28 cellular contexts compared by ENCODE assay signal in the genomic region with DNA sequence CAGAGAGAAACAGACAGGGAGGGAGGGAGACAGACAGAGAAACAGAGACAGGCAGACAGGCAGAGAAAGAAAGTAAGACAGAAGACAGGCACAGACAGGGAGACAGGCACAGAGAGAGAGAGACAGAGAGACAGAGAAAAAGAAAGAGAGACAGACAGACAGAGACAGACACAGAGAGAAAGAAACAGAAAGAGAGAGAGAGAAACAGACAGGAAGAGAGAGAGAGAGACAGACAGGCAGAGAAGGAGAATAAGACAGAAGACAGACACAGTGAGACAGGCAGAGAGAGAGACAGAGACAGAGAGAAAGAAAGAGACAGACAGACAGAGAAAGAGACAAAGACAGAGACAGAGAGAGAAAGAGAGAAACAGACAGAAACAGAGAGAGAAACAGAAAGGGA.
"Had no signal": no experiment of that assay in that cellular context is flagged by ENCODE, and none has a peak within 500 bp of the region (broad histone marks: within the 10 kb centered on the region; RNA-seq: fewer than 3 reads in every experiment).

No MANE protein-coding gene starts in this region.

- H3K36me3 ChIP-seq: colonic mucosa, gastroesophageal sphincter, vagina had no signal

- H3K4me3 Mint-ChIP-seq: activated CD8-positive, alpha-beta memory T cell treated with anti-CD3 and anti-CD28 coated beads, Interleukin-2, amount 10 ng/mL, durations not matched to agents 7 days and 5 days; activated CD8-positive, alpha-beta T cell treated with anti-CD3 and anti-CD28 coated beads, Interleukin-2, amount 10 ng/mL, durations not matched to agents 7 days and 5 days; activated naive CD4-positive, alpha-beta T cell treated with anti-CD3 and anti-CD28 coated beads, Interleukin-2, amount 50 U/mL, for 24 hours; activated naive CD8-positive, alpha-beta T cell treated with anti-CD3 and anti-CD28 coated beads, Interleukin-2, amount 50 U/mL, for 24 hours; memory B cell; natural killer cell; stimulated activated effector memory CD8-positive, alpha-beta T cell treated with anti-CD3 and anti-CD28 coated beads, Interleukin-12 subunit alpha, Interleukin-12 subunit beta, amount 100 ng/mL, for 72 hours; stimulated activated naive CD8-positive, alpha-beta T cell treated with anti-CD3 and anti-CD28 coated beads, Interleukin-15, amount 100 ng/mL, for 72 hours; type B pancreatic cell; WTC11 had no signal

- FAIRE-seq: endometrium, small intestine had no signal

- H3K4me1 ChIP-seq: colonic mucosa, vagina had no signal

- H3K27me3 Mint-ChIP-seq: activated CD8-positive, alpha-beta memory T cell treated with anti-CD3 and anti-CD28 coated beads, Interleukin-2, amount 10 ng/mL, durations not matched to agents 7 days and 5 days; activated naive CD4-positive, alpha-beta T cell treated with anti-CD3 and anti-CD28 coated beads, Interleukin-2, amount 50 U/mL, for 24 hours; activated naive CD8-positive, alpha-beta T cell treated with anti-CD3 and anti-CD28 coated beads, Interleukin-2, amount 50 U/mL, for 24 hours; memory B cell; stimulated activated naive CD8-positive, alpha-beta T cell treated with anti-CD3 and anti-CD28 coated beads, Interleukin-15, amount 100 ng/mL, for 72 hours; type B pancreatic cell had no signal

- ATAC-seq: activated CD8-positive, alpha-beta memory T cell treated with anti-CD3 and anti-CD28 coated beads, Interleukin-2, amount 10 ng/mL, durations not matched to agents 7 days and 5 days; activated CD8-positive, alpha-beta T cell treated with anti-CD3 and anti-CD28 coated beads, Interleukin-2, amount 10 ng/mL, durations not matched to agents 7 days and 5 days; activated naive CD8-positive, alpha-beta T cell treated with anti-CD3 and anti-CD28 coated beads, Interleukin-2, amount 50 U/mL, for 24 hours; gastroesophageal sphincter; natural killer cell; sciatic nerve; stimulated activated effector memory CD8-positive, alpha-beta T cell treated with anti-CD3 and anti-CD28 coated beads, Interleukin-12 subunit alpha, Interleukin-12 subunit beta, amount 100 ng/mL, for 72 hours; stimulated activated naive CD8-positive, alpha-beta T cell treated with anti-CD3 and anti-CD28 coated beads, Interleukin-15, amount 100 ng/mL, for 72 hours; WTC11 had no signal

- H3K4me1 Mint-ChIP-seq: activated CD8-positive, alpha-beta memory T cell treated with anti-CD3 and anti-CD28 coated beads, Interleukin-2, amount 10 ng/mL, durations not matched to agents 7 days and 5 days; activated naive CD4-positive, alpha-beta T cell treated with anti-CD3 and anti-CD28 coated beads, Interleukin-2, amount 50 U/mL, for 24 hours; activated naive CD8-positive, alpha-beta T cell treated with anti-CD3 and anti-CD28 coated beads, Interleukin-2, amount 50 U/mL, for 24 hours; memory B cell; natural killer cell; stimulated activated effector memory CD8-positive, alpha-beta T cell treated with anti-CD3 and anti-CD28 coated beads, Interleukin-12 subunit alpha, Interleukin-12 subunit beta, amount 100 ng/mL, for 72 hours; stimulated activated naive CD8-positive, alpha-beta T cell treated with anti-CD3 and anti-CD28 coated beads, Interleukin-15, amount 100 ng/mL, for 72 hours had no signal

- H3K36me3 Mint-ChIP-seq: activated CD8-positive, alpha-beta memory T cell treated with anti-CD3 and anti-CD28 coated beads, Interleukin-2, amount 10 ng/mL, durations not matched to agents 7 days and 5 days; activated naive CD4-positive, alpha-beta T cell treated with anti-CD3 and anti-CD28 coated beads, Interleukin-2, amount 50 U/mL, for 24 hours; memory B cell; natural killer cell; stimulated activated effector memory CD8-positive, alpha-beta T cell treated with anti-CD3 and anti-CD28 coated beads, Interleukin-12 subunit alpha, Interleukin-12 subunit beta, amount 100 ng/mL, for 72 hours; type B pancreatic cell; WTC11 had no signal

- H3K4me3 ChIP-seq: colonic mucosa, gastroesophageal sphincter, vagina had no signal

- H3K9me3 ChIP-seq: colonic mucosa, gastroesophageal sphincter, vagina had no signal

- H3K9me3 Mint-ChIP-seq: activated naive CD4-positive, alpha-beta T cell treated with anti-CD3 and anti-CD28 coated beads, Interleukin-2, amount 50 U/mL, for 24 hours; stimulated activated naive CD8-positive, alpha-beta T cell treated with anti-CD3 and anti-CD28 coated beads, Interleukin-15, amount 100 ng/mL, for 72 hours; type B pancreatic cell; WTC11 had no signal

- H3K27ac ChIP-seq: colonic mucosa, epithelial cell of prostate, gastroesophageal sphincter, vagina had no signal

- H3K27me3 ChIP-seq: colonic mucosa, vagina had no signal

- H3K27ac Mint-ChIP-seq: activated CD8-positive, alpha-beta memory T cell treated with anti-CD3 and anti-CD28 coated beads, Interleukin-2, amount 10 ng/mL, durations not matched to agents 7 days and 5 days; activated CD8-positive, alpha-beta T cell treated with anti-CD3 and anti-CD28 coated beads, Interleukin-2, amount 10 ng/mL, durations not matched to agents 7 days and 5 days; activated naive CD4-positive, alpha-beta T cell treated with anti-CD3 and anti-CD28 coated beads, Interleukin-2, amount 50 U/mL, for 24 hours; activated naive CD8-positive, alpha-beta T cell treated with anti-CD3 and anti-CD28 coated beads, Interleukin-2, amount 50 U/mL, for 24 hours; activated T-helper 2 cell treated with anti-CD3 and anti-CD28 coated beads, Interferon-gamma antibody, Interleukin-2, Interleukin-4, amounts not matched to agents 10 μg/mL and 5 μg/mL and 100 μg/mL, durations not matched to agents 14 hours and 24 hours and 36 hours; memory B cell; natural killer cell; stimulated activated effector memory CD8-positive, alpha-beta T cell treated with anti-CD3 and anti-CD28 coated beads, Interleukin-12 subunit alpha, Interleukin-12 subunit beta, amount 100 ng/mL, for 72 hours; stimulated activated naive CD8-positive, alpha-beta T cell treated with anti-CD3 and anti-CD28 coated beads, Interleukin-15, amount 100 ng/mL, for 72 hours; type B pancreatic cell; WTC11 had no signal

- DNase-seq: activated CD4-positive, alpha-beta T cell treated with anti-CD3 and anti-CD28 coated beads for 1 hour; activated CD4-positive, alpha-beta T cell treated with anti-CD3 and anti-CD28 coated beads, Interleukin-2, amount 50 U/mL, for 1 hour; activated CD8-positive, alpha-beta memory T cell treated with anti-CD3 and anti-CD28 coated beads, Interleukin-2, amount 10 ng/mL, durations not matched to agents 7 days and 5 days; activated CD8-positive, alpha-beta T cell treated with anti-CD3 and anti-CD28 coated beads, Interleukin-2, amount 10 ng/mL, durations not matched to agents 7 days and 5 days; activated naive CD8-positive, alpha-beta T cell treated with anti-CD3 and anti-CD28 coated beads, Interleukin-2, amount 50 U/mL, for 24 hours; activated T-cell treated with anti-CD3 and anti-CD28 coated beads, Interleukin-2, amount 50 U/mL, for 48 hours; cerebellar nuclear complex; colonic mucosa; effector CD8-positive, alpha-beta T cell; head of caudate nucleus; hippocampal formation; natural killer cell; small intestine; stimulated activated CD4-positive, alpha-beta T cell treated with anti-CD3 and anti-CD28 coated beads, Interleukin-4, amount 100 ng/mL, for 24 hours; stimulated activated naive CD8-positive, alpha-beta T cell treated with anti-CD3 and anti-CD28 coated beads, Interleukin-15, amount 100 ng/mL, for 72 hours; substantia nigra; T-helper 2 cell had no signal
